8 cellular contexts compared by ENCODE assay signal in genomic region chr22:29072979-29073617, GRCh38. TPM values are rescaled to one million over a fixed set of nuclear protein-coding genes. Genes with fewer than 3 reads are reported as not detected.
A peak's percentile ranks its signal among the peaks of the same experiment; 100 is the strongest.
DNase-seq lines count a peak whose midpoint lies in the region; ATAC-seq, FAIRE-seq and TF ChIP-seq lines count a peak whose summit lies in the region.

Gene KREMEN1 (plus strand): TSS chr22:29073035. CDS start chr22:29073131, 96 bp downstream.

- peaks cover 30% of the 10 kb centered on the region for H3K27me3 Mint-ChIP-seq in memory B cell
- H3K27me3 Mint-ChIP-seq in type B pancreatic cell = peaks cover 11% of the 10 kb centered on the region

- H3K27ac Mint-ChIP-seq in memory B cell = no peak within 1 kb of the TSS
- H3K27ac Mint-ChIP-seq in type B pancreatic cell = peak within 1 kb of the TSS; percentile 75

- DNase-seq in AG04450 (ENCODE audit: low read depth, low spot score) = no peak
- DNase-seq in caudate nucleus (lab: John Stamatoyannopoulos, UW) = no peak
- DNase-seq in memory B cell (ENCODE audit: low spot score in 2 of 2) = no peak
- DNase-seq in type B pancreatic cell (ENCODE audit: extremely low spot score, unreplicated experiment) = peak; percentile 72
- no peak for DNase-seq in urothelium cell line (ENCODE audit: low spot score)
- no peak for DNase-seq in middle frontal gyrus (ENCODE audit: extremely low spot score, low spot score)

- peaks cover 20% of the 10 kb centered on the region for H3K27me3 ChIP-seq in AG04450 (ENCODE audit: control insufficient read depth, insufficient read depth, low read length)

- H3K27ac ChIP-seq in AG04450 (ENCODE audit: low read depth, low read length) (no peak within 1 kb of the TSS), caudate nucleus (ENCODE audit: low read depth, low read length) (peak within 1 kb of the TSS; percentile 67)

- POLR2A ChIA-PET in AG04450 (lab: Yijun Ruan, JAX) = interaction anchor here (0.6 kb wide), 1 partner anchor 17 kb away, joined by 3 read pairs; no protein-coding TSS in a partner anchor

- H3K4me1 Mint-ChIP-seq in memory B cell = peaks cover 16% of the 10 kb centered on the region
- peaks cover 27% of the 10 kb centered on the region for H3K4me1 Mint-ChIP-seq in type B pancreatic cell (ENCODE audit: unreplicated experiment)

- no peak for FAIRE-seq in urothelium cell line (lab: Jason Lieb, UNC)

- peaks cover 9% of the 10 kb centered on the region; the same call in 1 of the 2 replicates for H3K9me3 ChIP-seq in AG04450 (ENCODE audit: control insufficient read depth, insufficient read depth, low read length)

- CTCF ChIA-PET in AG04450 (lab: Charles Lee) = interaction anchor here (0.7 to 1.4 kb wide), 2 partner anchors 81 to 173 kb away, joined by 3 read pairs; no protein-coding TSS in a partner anchor

- no peaks in the 10 kb centered on the region for H3K36me3 Mint-ChIP-seq in memory B cell
- H3K36me3 Mint-ChIP-seq in type B pancreatic cell = no peaks in the 10 kb centered on the region

- no peak for TF ChIP-seq CTCF in AG04450 (IDR thresholded peaks at IDR 0.05; ENCODE audit: low read depth, low read length)
- no peak for TF ChIP-seq CTCF in type B pancreatic cell (conservative IDR thresholded peaks at IDR 0.05)

- H3K4me3 Mint-ChIP-seq in memory B cell (peak within 1 kb of the TSS; percentile 73), type B pancreatic cell (peak within 1 kb of the TSS; percentile 87)

- ATAC-seq in HG03175 (IDR thresholded peaks at IDR 0.05; ENCODE audit: unreplicated experiment) = peak; percentile 3
- ATAC-seq in memory B cell (ENCODE audit: low read depth) = no peak
- no peak for ATAC-seq in GM21515 (IDR thresholded peaks at IDR 0.05; ENCODE audit: unreplicated experiment)

- H3K4me3 ChIP-seq in AG04450 (ENCODE audit: low read depth, low read length) = peak within 1 kb of the TSS; percentile 70

- H3K9me3 Mint-ChIP-seq in memory B cell = no peaks in the 10 kb centered on the region
- H3K9me3 Mint-ChIP-seq in type B pancreatic cell = no peaks in the 10 kb centered on the region

RNA-seq across cellular contexts. Expression of gene KREMEN1, which starts in this region (rescaled TPM):
- 5.9 and 7.5 TPM in 2 replicates for polyA plus RNA-seq in AG04450 (2011; rRNA removed)
- polyA minus RNA-seq in AG04450 (2011; rRNA and poly(A)+ RNA removed) = 7.6 and 9.4 TPM in 2 replicates
- total RNA-seq in type B pancreatic cell (ENCODE audit: low replicate concordance) = 26.2 and 29.1 TPM in 2 replicates
